19 cellular contexts compared by ENCODE assay signal in the genomic region with DNA sequence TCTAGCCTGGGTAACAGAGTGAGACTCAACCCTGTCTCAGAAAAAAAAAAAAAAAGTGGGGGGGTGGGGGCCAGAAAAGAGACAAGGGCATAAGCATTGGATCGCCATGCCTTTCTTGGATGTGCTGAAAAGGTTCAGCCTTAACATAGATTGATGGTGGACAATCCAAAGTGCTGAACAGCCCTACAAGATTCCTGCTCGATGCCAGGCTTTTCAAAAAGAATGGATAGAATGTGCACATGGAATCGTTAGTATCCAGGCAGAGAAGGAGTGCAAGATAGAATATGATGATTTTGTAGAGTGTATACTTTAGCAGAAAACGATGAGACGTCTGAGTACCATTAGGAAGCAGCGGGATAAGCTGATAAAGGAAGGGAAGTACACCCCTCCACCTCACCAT.
"Had no signal": no experiment of that assay in that cellular context is flagged by ENCODE, and none has a peak within 500 bp of the region (broad histone marks: within the 10 kb centered on the region; RNA-seq: fewer than 3 reads in every experiment).

No MANE protein-coding gene starts in this region.

- H3K27me3 Mint-ChIP-seq: activated naive CD8-positive, alpha-beta T cell had no signal

- H3K36me3 ChIP-seq: esophagus muscularis mucosa, heart left ventricle, left lung, tibial artery, vagina had no signal

- H3K9me3 ChIP-seq: esophagus muscularis mucosa, heart left ventricle, left lung, tibial artery, vagina had no signal

- H3K27me3 ChIP-seq: esophagus muscularis mucosa, foreskin keratinocyte, heart left ventricle, left lung, tibial artery, vagina had no signal

- H3K27ac ChIP-seq: foreskin keratinocyte, tibial artery, vagina had no signal

- H3K4me3 ChIP-seq: esophagus muscularis mucosa, heart left ventricle, left lung, tibial artery, vagina had no signal

- H3K36me3 Mint-ChIP-seq: activated naive CD8-positive, alpha-beta T cell had no signal

- H3K27ac Mint-ChIP-seq: activated CD4-positive, alpha-beta T cell treated with anti-CD3 and anti-CD28 coated beads, Interleukin-2, amount 10 ng/mL, durations not matched to agents 7 days and 5 days; activated naive CD8-positive, alpha-beta T cell; T-helper 1 cell treated with Interleukin-12 subunit alpha and Interleukin-12 subunit beta and Interleukin-4 antibody, amounts not matched to agents 30 μg/mL and 1 μg/mL, for 36 hours had no signal

- DNase-seq: activated CD4-positive, alpha-beta T cell treated with anti-CD3 and anti-CD28 coated beads, Interleukin-2, amount 10 ng/mL, durations not matched to agents 7 days and 5 days; activated CD8-positive, alpha-beta memory T cell treated with anti-CD3 and anti-CD28 coated beads for 24 hours; activated CD8-positive, alpha-beta memory T cell treated with anti-CD3 and anti-CD28 coated beads, Interleukin-2, amount 50 U/mL, for 48 hours; activated effector memory CD4-positive, alpha-beta T cell treated with anti-CD3 and anti-CD28 coated beads, Interleukin-2, amount 50 U/mL, for 16 hours; activated T-cell treated with anti-CD3 and anti-CD28 coated beads, Interleukin-2, amount 50 U/mL, for 48 hours; amniotic stem cell; effector CD4-positive, alpha-beta T cell; heart left ventricle; left lung; stimulated activated CD4-positive, alpha-beta T cell treated with anti-CD3 and anti-CD28 coated beads, Interleukin-2, amount 100 ng/mL, for 24 hours; stimulated activated naive CD8-positive, alpha-beta T cell treated with anti-CD3 and anti-CD28 coated beads, Interleukin-15, Interleukin-2, amounts not matched to agents 100 U/mL and 50 U/mL, for 24 hours; substantia nigra; tibial artery had no signal

- H3K9me3 Mint-ChIP-seq: activated CD4-positive, alpha-beta T cell treated with anti-CD3 and anti-CD28 coated beads, Interleukin-2, amount 10 ng/mL, durations not matched to agents 7 days and 5 days; T-helper 1 cell treated with Interleukin-12 subunit alpha and Interleukin-12 subunit beta and Interleukin-4 antibody, amounts not matched to agents 30 μg/mL and 1 μg/mL, for 36 hours had no signal

- H3K4me3 Mint-ChIP-seq: activated CD4-positive, alpha-beta T cell treated with anti-CD3 and anti-CD28 coated beads, Interleukin-2, amount 10 ng/mL, durations not matched to agents 7 days and 5 days; activated naive CD8-positive, alpha-beta T cell; T-helper 1 cell treated with Interleukin-12 subunit alpha and Interleukin-12 subunit beta and Interleukin-4 antibody, amounts not matched to agents 30 μg/mL and 1 μg/mL, for 36 hours had no signal

- ATAC-seq: activated CD4-positive, CD25-positive, alpha-beta regulatory T cell treated with anti-CD3 and anti-CD28 coated beads, Interleukin-2, amount 50 U/mL, for 24 hours; foreskin keratinocyte; left lung; stimulated activated naive CD8-positive, alpha-beta T cell treated with anti-CD3 and anti-CD28 coated beads, Interleukin-15, Interleukin-2, amounts not matched to agents 100 U/mL and 50 U/mL, for 24 hours had no signal

- H3K4me1 ChIP-seq: foreskin keratinocyte, tibial artery, vagina had no signal
